In genomic region chr2:37459095-37459981, GRCh38 we compare ENCODE assay signal across 12 cellular contexts.
DNase-seq lines count a peak whose midpoint lies in the region; ATAC-seq, FAIRE-seq and TF ChIP-seq lines count a peak whose summit lies in the region.
"Had no signal": no experiment of that assay in that cellular context is flagged by ENCODE, and none has a peak within 500 bp of the region (broad histone marks: within the 10 kb centered on the region; RNA-seq: fewer than 3 reads in every experiment).

No MANE protein-coding gene starts in this region.

- H3K27ac Mint-ChIP-seq in stimulated activated naive CD8-positive, alpha-beta T cell treated with anti-CD3 and anti-CD28 coated beads, Interleukin-15, Interleukin-2, amounts not matched to agents 100 ng/mL and 50 ng/mL, for 24 hours, result peak overlapping the region; percentile 6
- H3K27ac Mint-ChIP-seq in activated naive CD4-positive, alpha-beta T cell treated with anti-CD3 and anti-CD28 coated beads, Interleukin-2, amount 10 ng/mL, durations not matched to agents 7 days and 5 days, result no peak overlapping the region
- H3K27ac Mint-ChIP-seq: activated naive CD8-positive, alpha-beta T cell had no signal

- CTCF ChIA-PET in activated naive CD4-positive, alpha-beta T cell treated with anti-CD3 and anti-CD28 coated beads, Interleukin-2, amount 10 ng/mL, durations not matched to agents 7 days and 5 days (lab: Charles Lee), result interaction anchor here (0.6 kb wide), 1 partner anchor 42 kb away, joined by 3 read pairs; no protein-coding TSS in a partner anchor

- H3K36me3 ChIP-seq in bronchial epithelial cell (ENCODE audit: control insufficient read depth, insufficient read depth, low read length) (no peaks in the 10 kb centered on the region), lower lobe of right lung (no peaks in the 10 kb centered on the region), vagina (no peaks in the 10 kb centered on the region)
- H3K36me3 ChIP-seq: heart left ventricle had no signal

- H3K27me3 ChIP-seq in bronchial epithelial cell (ENCODE audit: control insufficient read depth, insufficient read depth, low read length) (no peaks in the 10 kb centered on the region), lower lobe of right lung (ENCODE audit: low read depth) (no peaks in the 10 kb centered on the region), vagina (no peaks in the 10 kb centered on the region)
- H3K27me3 ChIP-seq: heart left ventricle had no signal

- H3K4me3 ChIP-seq in bronchial epithelial cell (ENCODE audit: low read depth, low read length) (no peak overlapping the region), lower lobe of right lung (no peak overlapping the region), vagina (no peak overlapping the region)
- H3K4me3 ChIP-seq: heart left ventricle had no signal

- no peak for ATAC-seq in stimulated activated naive CD8-positive, alpha-beta T cell treated with anti-CD3 and anti-CD28 coated beads, Interleukin-15, Interleukin-2, amounts not matched to agents 100 U/mL and 50 U/mL, for 24 hours
- ATAC-seq in lower lobe of right lung, result no peak

- TF ChIP-seq POLR2A in vagina (IDR thresholded peaks at IDR 0.05), result no peak

- H3K4me1 ChIP-seq in lower lobe of right lung (peaks cover 25% of the 10 kb centered on the region), vagina (peaks cover 32% of the 10 kb centered on the region)

- H3K27ac ChIP-seq in lower lobe of right lung (peak overlapping the region; percentile 59), vagina (peak overlapping the region; percentile 31), caudate nucleus (ENCODE audit: low read depth, low read length) (no peak overlapping the region)
- H3K27ac ChIP-seq: C4-2B had no signal

- H3K36me3 Mint-ChIP-seq in stimulated activated naive CD8-positive, alpha-beta T cell treated with anti-CD3 and anti-CD28 coated beads, Interleukin-15, Interleukin-2, amounts not matched to agents 100 ng/mL and 50 ng/mL, for 24 hours (ENCODE audit: low read depth), result no peaks in the 10 kb centered on the region
- peaks cover 11% of the 10 kb centered on the region for H3K36me3 Mint-ChIP-seq in activated naive CD4-positive, alpha-beta T cell treated with anti-CD3 and anti-CD28 coated beads, Interleukin-2, amount 10 ng/mL, durations not matched to agents 7 days and 5 days

- TF ChIP-seq CTCF in bronchial epithelial cell (IDR thresholded peaks at IDR 0.05; ENCODE audit: insufficient read depth, low read length, severe bottlenecking), result no peak
- no peak for TF ChIP-seq CTCF in lower lobe of right lung (IDR thresholded peaks at IDR 0.05)
- TF ChIP-seq CTCF in vagina (IDR thresholded peaks at IDR 0.05), result no peak

- H3K9me3 Mint-ChIP-seq in stimulated activated naive CD8-positive, alpha-beta T cell treated with anti-CD3 and anti-CD28 coated beads, Interleukin-15, Interleukin-2, amounts not matched to agents 100 ng/mL and 50 ng/mL, for 24 hours, result no peaks in the 10 kb centered on the region
- H3K9me3 Mint-ChIP-seq in activated naive CD4-positive, alpha-beta T cell treated with anti-CD3 and anti-CD28 coated beads, Interleukin-2, amount 10 ng/mL, durations not matched to agents 7 days and 5 days, result peaks cover 13% of the 10 kb centered on the region

- intact Hi-C loops in lower lobe of right lung (cut with DNase I) (no loop called here), vagina (cut with DNase I) (no loop called here)

- no peak for FAIRE-seq in bronchial epithelial cell (lab: Jason Lieb, UNC)

- H3K27me3 Mint-ChIP-seq in stimulated activated naive CD8-positive, alpha-beta T cell treated with anti-CD3 and anti-CD28 coated beads, Interleukin-15, Interleukin-2, amounts not matched to agents 100 ng/mL and 50 ng/mL, for 24 hours, result no peaks in the 10 kb centered on the region
- H3K27me3 Mint-ChIP-seq in activated naive CD4-positive, alpha-beta T cell treated with anti-CD3 and anti-CD28 coated beads, Interleukin-2, amount 10 ng/mL, durations not matched to agents 7 days and 5 days, result peaks cover 8% of the 10 kb centered on the region
- H3K27me3 Mint-ChIP-seq: activated naive CD8-positive, alpha-beta T cell had no signal

- no peak for DNase-seq in stimulated activated naive CD8-positive, alpha-beta T cell treated with anti-CD3 and anti-CD28 coated beads, Interleukin-15, Interleukin-2, amounts not matched to agents 100 U/mL and 50 U/mL, for 24 hours
- peak; percentile 81 for DNase-seq in bronchial epithelial cell (ENCODE audit: low read depth)
- no peak for DNase-seq in lower lobe of right lung
- no peak for DNase-seq in vagina (ENCODE audit: extremely low spot score in 2 of 2)
- no peak for DNase-seq in caudate nucleus (lab: John Stamatoyannopoulos, UW)
- no peak for DNase-seq in Kasumi-1 (lab: John Stamatoyannopoulos, UW)
- DNase-seq in activated naive CD4-positive, alpha-beta T cell treated with anti-CD3 and anti-CD28 coated beads, Interleukin-2, amount 10 ng/mL, durations not matched to agents 7 days and 5 days, result no peak
- DNase-seq: heart left ventricle, occipital lobe had no signal

- no peak overlapping the region for H3K4me3 Mint-ChIP-seq in stimulated activated naive CD8-positive, alpha-beta T cell treated with anti-CD3 and anti-CD28 coated beads, Interleukin-15, Interleukin-2, amounts not matched to agents 100 ng/mL and 50 ng/mL, for 24 hours
- H3K4me3 Mint-ChIP-seq in activated naive CD4-positive, alpha-beta T cell treated with anti-CD3 and anti-CD28 coated beads, Interleukin-2, amount 10 ng/mL, durations not matched to agents 7 days and 5 days, result no peak overlapping the region
- H3K4me3 Mint-ChIP-seq: activated naive CD8-positive, alpha-beta T cell had no signal

- peaks cover 53% of the 10 kb centered on the region for H3K4me1 Mint-ChIP-seq in stimulated activated naive CD8-positive, alpha-beta T cell treated with anti-CD3 and anti-CD28 coated beads, Interleukin-15, Interleukin-2, amounts not matched to agents 100 ng/mL and 50 ng/mL, for 24 hours (ENCODE audit: low read depth)
- peaks cover 26% of the 10 kb centered on the region for H3K4me1 Mint-ChIP-seq in activated naive CD4-positive, alpha-beta T cell treated with anti-CD3 and anti-CD28 coated beads, Interleukin-2, amount 10 ng/mL, durations not matched to agents 7 days and 5 days

- H3K9me3 ChIP-seq in lower lobe of right lung (no peaks in the 10 kb centered on the region), vagina (no peaks in the 10 kb centered on the region)
- H3K9me3 ChIP-seq: heart left ventricle had no signal
